ENCODE assay signal across 11 cellular contexts in genomic region chr10:78035933-78036583, GRCh38. TPM values are rescaled to one million over a fixed set of nuclear protein-coding genes. Genes with fewer than 3 reads are reported as not detected.
DNase-seq lines count a peak whose midpoint lies in the region; ATAC-seq, FAIRE-seq and TF ChIP-seq lines count a peak whose summit lies in the region.
"Had no signal": no experiment of that assay in that cellular context is flagged by ENCODE, and none has a peak within 500 bp of the region (broad histone marks: within the 10 kb centered on the region; RNA-seq: fewer than 3 reads in every experiment).

No MANE protein-coding gene starts in this region.

- CTCF ChIA-PET in PC-9 (lab: Charles Lee) (interaction anchor here (0.5 kb wide), 1 partner anchor 253 kb away, joined by 15 read pairs; no protein-coding TSS in a partner anchor), endothelial cell of umbilical vein (lab: Charles Lee) (interaction anchor here (2.7 kb wide), 1 partner anchor 10 kb away, joined by 18 read pairs; no protein-coding TSS in a partner anchor)

- no peaks in the 10 kb centered on the region for H3K9me3 ChIP-seq in PC-9 (ENCODE audit: insufficient read depth, low read depth)
- no peaks in the 10 kb centered on the region for H3K9me3 ChIP-seq in endothelial cell of umbilical vein (replicated peaks; ENCODE audit: control insufficient read depth, insufficient read depth, low read length)
- no peaks in the 10 kb centered on the region for H3K9me3 ChIP-seq in smooth muscle cell (replicated peaks; ENCODE audit: low read depth)
- H3K9me3 ChIP-seq in upper lobe of right lung: no peaks in the 10 kb centered on the region
- H3K9me3 ChIP-seq: SJSA1 had no signal

- peak overlapping the region; percentile 86; the same call in 1 of the 2 replicates for H3K4me3 ChIP-seq in PC-9
- H3K4me3 ChIP-seq in endothelial cell of umbilical vein (replicated peaks in 1 of 3; ENCODE audit: insufficient read depth in 1 of 3, low read depth in 1 of 3, low read length in 3 of 3): peak overlapping the region in 1 of 3 experiments; percentile 91
- H3K4me3 ChIP-seq in smooth muscle cell: no peak overlapping the region
- H3K4me3 ChIP-seq in upper lobe of right lung: no peak overlapping the region
- H3K4me3 ChIP-seq: SJSA1 had no signal

- H2AFZ ChIP-seq in PC-9 (no peak overlapping the region), endothelial cell of umbilical vein (ENCODE audit: low read depth, low read length) (no peak overlapping the region), smooth muscle cell (ENCODE audit: low read depth) (no peak overlapping the region)

- peaks cover 58% of the 10 kb centered on the region for H3K4me1 Mint-ChIP-seq in activated T-cell treated with anti-CD3 and anti-CD28 coated beads, Interleukin-2, amount 50 U/mL, for 24 hours (ENCODE audit: low read depth)

- peak overlapping the region; percentile 98 for H3K27ac Mint-ChIP-seq in activated T-cell treated with anti-CD3 and anti-CD28 coated beads, Interleukin-2, amount 50 U/mL, for 24 hours

- no peak overlapping the region; the same call in 1 of the 2 replicates for H3K27ac ChIP-seq in PC-9
- no peak overlapping the region for H3K27ac ChIP-seq in endothelial cell of umbilical vein (ENCODE audit: insufficient read depth, low read depth, low read length)
- no peak overlapping the region for H3K27ac ChIP-seq in smooth muscle cell (ENCODE audit: low read depth)
- no peak overlapping the region for H3K27ac ChIP-seq in upper lobe of right lung
- H3K27ac ChIP-seq: SJSA1 had no signal

- peaks cover 79% of the 10 kb centered on the region for H3F3A ChIP-seq in PC-9 (ENCODE audit: insufficient read depth, low read depth)
- peaks cover 14% of the 10 kb centered on the region for H3F3A ChIP-seq in smooth muscle cell (ENCODE audit: low read depth)

- no peaks in the 10 kb centered on the region for H3K27me3 Mint-ChIP-seq in activated T-cell treated with anti-CD3 and anti-CD28 coated beads, Interleukin-2, amount 50 U/mL, for 24 hours

- H3K27me3 ChIP-seq in PC-9 (ENCODE audit: insufficient read depth, low read depth) (no peaks in the 10 kb centered on the region), endothelial cell of umbilical vein (ENCODE audit: control insufficient read depth in 2 of 2, insufficient read depth in 2 of 2, low read length in 2 of 2) (no peaks in the 10 kb centered on the region), smooth muscle cell (ENCODE audit: low read depth) (no peaks in the 10 kb centered on the region), upper lobe of right lung (no peaks in the 10 kb centered on the region)
- H3K27me3 ChIP-seq: SJSA1 had no signal

- H3K36me3 ChIP-seq in PC-9 (ENCODE audit: low read depth) (peaks cover 67% of the 10 kb centered on the region), endothelial cell of umbilical vein (ENCODE audit: control insufficient read depth in 2 of 2, extremely low read depth in 1 of 2, insufficient read depth in 2 of 2, low read length in 2 of 2) (peaks cover 32 to 44% of the 10 kb centered on the region in 2 experiments), smooth muscle cell (ENCODE audit: low read depth) (peaks cover 13% of the 10 kb centered on the region), upper lobe of right lung (peaks cover 64% of the 10 kb centered on the region)

- no peak for ATAC-seq in upper lobe of right lung
- ATAC-seq: left colon had no signal

- no peak for TF ChIP-seq POLR2A in endothelial cell of umbilical vein (IDR thresholded peaks at IDR 0.05; ENCODE audit: low read depth, low read length)

- H3K36me3 Mint-ChIP-seq in activated T-cell treated with anti-CD3 and anti-CD28 coated beads, Interleukin-2, amount 50 U/mL, for 24 hours (ENCODE audit: low read depth): peaks cover 75% of the 10 kb centered on the region

- dilution Hi-C loops in endothelial cell of umbilical vein (cut with MboI; ENCODE audit: extremely low pct_ligation_motif_present, low sequenced_read_pairs): no loop called here

- H3K4me1 ChIP-seq in PC-9 (replicated peaks; ENCODE audit: insufficient read depth): peaks cover 39% of the 10 kb centered on the region
- peaks cover 51% of the 10 kb centered on the region for H3K4me1 ChIP-seq in endothelial cell of umbilical vein (ENCODE audit: control insufficient read depth, extremely low read depth, insufficient read depth, low read length)
- H3K4me1 ChIP-seq in smooth muscle cell (ENCODE audit: low read depth): peaks cover 26% of the 10 kb centered on the region
- peaks cover 51% of the 10 kb centered on the region for H3K4me1 ChIP-seq in upper lobe of right lung

- H3K9me1 ChIP-seq in endothelial cell of umbilical vein (replicated peaks; ENCODE audit: control insufficient read depth, extremely low read depth, insufficient read depth, low read length): no peaks in the 10 kb centered on the region

- no TSS peak for BruUV-seq in PC-9 (replicated peaks; lab: Mats Ljungman, UMichigan)
- no TSS peak for BruUV-seq in endothelial cell of umbilical vein (replicated peaks; lab: Mats Ljungman, UMichigan)

- peak overlapping the region; percentile 95 for H3K4me2 ChIP-seq in PC-9
- H3K4me2 ChIP-seq in endothelial cell of umbilical vein (ENCODE audit: insufficient read depth, low read length): peak overlapping the region; percentile 71
- H3K4me2 ChIP-seq in smooth muscle cell: peak overlapping the region; percentile 93

- no peaks in the 10 kb centered on the region for H3K9me2 ChIP-seq in PC-9 (ENCODE audit: insufficient read depth)

- peak overlapping the region; percentile 89 for H3K4me3 Mint-ChIP-seq in activated T-cell treated with anti-CD3 and anti-CD28 coated beads, Interleukin-2, amount 50 U/mL, for 24 hours

- H3K9ac ChIP-seq in endothelial cell of umbilical vein (replicated peaks; ENCODE audit: extremely low read depth, insufficient read depth, low read length) (no peak overlapping the region), smooth muscle cell (ENCODE audit: low read depth) (no peak overlapping the region)

- H3K79me2 ChIP-seq in PC-9 (ENCODE audit: low read depth): peaks cover 71% of the 10 kb centered on the region
- peaks cover 73% of the 10 kb centered on the region for H3K79me2 ChIP-seq in endothelial cell of umbilical vein (ENCODE audit: control insufficient read depth, insufficient read depth, low read length)
- H3K79me2 ChIP-seq in smooth muscle cell (ENCODE audit: low read depth): peaks cover 48% of the 10 kb centered on the region

- no peak for FAIRE-seq in endothelial cell of umbilical vein (lab: Jason Lieb, UNC)

- 83% methylated on average over 9 of the region's 9 CpGs for WGBS in smooth muscle cell (ENCODE audit: low lambda C conversion rate)

- DNase-seq in activated T-cell treated with anti-CD3 and anti-CD28 coated beads, Interleukin-2, amount 50 U/mL, for 24 hours: no peak
- DNase-seq in activated T-cell treated with anti-CD3 and anti-CD28 coated beads, Interleukin-2, amount 50 U/mL, for 1 hour: no peak
- DNase-seq in PC-9: no peak
- no peak for DNase-seq in endothelial cell of umbilical vein (ENCODE audit: low read depth, low spot score)
- DNase-seq in smooth muscle cell (lab: John Stamatoyannopoulos, UW; ENCODE audit: unreplicated experiment): no peak
- DNase-seq in NCI-H345 (lab: John Stamatoyannopoulos, UW): no peak
- DNase-seq in NCI-H1694 treated with DMSO at 0.1 percent for 48 hours (lab: John Stamatoyannopoulos, UW): no peak
- no peak for DNase-seq in upper lobe of right lung
- DNase-seq: left colon, NCI-H1930 had no signal

- TF ChIP-seq CTCF in PC-9 (conservative IDR thresholded peaks at IDR 0.05) (no peak), endothelial cell of umbilical vein (IDR thresholded peaks at IDR 0.05; ENCODE audit: extremely low read depth in 1 of 2, insufficient read depth in 1 of 2, low read depth in 1 of 2, low read length in 2 of 2) (no peak), smooth muscle cell (IDR thresholded peaks at IDR 0.05; ENCODE audit: borderline replicate concordance, insufficient read depth, poor library complexity, severe bottlenecking) (no peak), upper lobe of right lung (IDR thresholded peaks at IDR 0.05) (no peak)

- H4K20me1 ChIP-seq in PC-9 (ENCODE audit: insufficient read depth) (peaks cover 66% of the 10 kb centered on the region), endothelial cell of umbilical vein (replicated peaks; ENCODE audit: control insufficient read depth, extremely low read depth, insufficient read depth, low read length) (peaks cover 14% of the 10 kb centered on the region), smooth muscle cell (ENCODE audit: low read depth) (peaks cover 68% of the 10 kb centered on the region)

- intact Hi-C loops in PC-9 (cut with micrococcal nuclease; ENCODE audit: unreplicated experiment): no loop called here
- intact Hi-C loops in endothelial cell of umbilical vein (cut with micrococcal nuclease): loop anchor here (5.0 kb wide), 1 partner anchor 1206 kb away; no protein-coding TSS in a partner anchor
- intact Hi-C loops in upper lobe of right lung (cut with DNase I): no loop called here

- POLR2A ChIA-PET in PC-9 (lab: Charles Lee; ENCODE audit: unreplicated experiment) (interaction anchor here (0.6 kb wide), 1 partner anchor 588 kb away, joined by 3 read pairs; no protein-coding TSS in a partner anchor), endothelial cell of umbilical vein (lab: Charles Lee) (interaction anchor here (0.7 kb wide), 1 partner anchor 27 kb away, joined by 3 read pairs; no protein-coding TSS in a partner anchor)

- H3K9me3 Mint-ChIP-seq in activated T-cell treated with anti-CD3 and anti-CD28 coated beads, Interleukin-2, amount 50 U/mL, for 24 hours: no peaks in the 10 kb centered on the region

RNA-seq across cellular contexts. Expression of gene RPS24, which starts 2.4 kb away (rescaled TPM):
- total RNA-seq in PC-9 (2021): 1,719 and 2,068 TPM in 2 replicates
- total RNA-seq in endothelial cell of umbilical vein: 1,446 and 1,480 TPM in 2 replicates
- 2,227 and 2,326 TPM in 2 replicates for polyA plus RNA-seq in endothelial cell of umbilical vein
- 4,708 and 5,948 TPM in 2 replicates for polyA plus RNA-seq in endothelial cell of umbilical vein (2011; cell fraction: cytosol; rRNA removed)
- 1,219 and 1,267 TPM in 2 replicates for polyA plus RNA-seq in endothelial cell of umbilical vein (2011; cell fraction: nucleus; rRNA removed)
- polyA plus RNA-seq in endothelial cell of umbilical vein (2012): 4,228 and 4,559 TPM in 2 replicates
- 381 and 426 TPM in 2 replicates for polyA minus RNA-seq in endothelial cell of umbilical vein
- 977 TPM for polyA minus RNA-seq in endothelial cell of umbilical vein (2011; cell fraction: cytosol; rRNA and poly(A)+ RNA removed)
- polyA minus RNA-seq in endothelial cell of umbilical vein (2011; cell fraction: nucleus; rRNA and poly(A)+ RNA removed): 157 and 207 TPM in 2 replicates
- total RNA-seq in smooth muscle cell: 2,109 and 2,144 TPM in 2 replicates
- 407 and 473 TPM in 2 replicates for polyA plus RNA-seq in smooth muscle cell
- total RNA-seq in upper lobe of right lung: 1,039 TPM

RNA-seq across cellular contexts. Expression of gene POLR3A, which starts 6.7 kb away (rescaled TPM):
- total RNA-seq in PC-9 (2021) (13.1 and 14.9 TPM in 2 replicates), endothelial cell of umbilical vein (22.1 and 25.3 TPM in 2 replicates), smooth muscle cell (13.8 and 17.1 TPM in 2 replicates), upper lobe of right lung (13.7 TPM)
- polyA plus RNA-seq in endothelial cell of umbilical vein (8.0 and 9.5 TPM in 2 replicates), smooth muscle cell (12.8 and 14.9 TPM in 2 replicates)
- polyA plus RNA-seq in endothelial cell of umbilical vein (2011; cell fraction: cytosol; rRNA removed): 8.7 and 9.8 TPM in 2 replicates
- polyA plus RNA-seq in endothelial cell of umbilical vein (2011; cell fraction: nucleus; rRNA removed): 31.1 and 31.3 TPM in 2 replicates
- 18.0 and 21.3 TPM in 2 replicates for polyA plus RNA-seq in endothelial cell of umbilical vein (2012)
- 32.8 and 34.0 TPM in 2 replicates for polyA minus RNA-seq in endothelial cell of umbilical vein
- 22.7 TPM for polyA minus RNA-seq in endothelial cell of umbilical vein (2011; cell fraction: cytosol; rRNA and poly(A)+ RNA removed)
- polyA minus RNA-seq in endothelial cell of umbilical vein (2011; cell fraction: nucleus; rRNA and poly(A)+ RNA removed): 28.6 and 37.5 TPM in 2 replicates
